11 cellular contexts compared by ENCODE assay signal in the genomic region with DNA sequence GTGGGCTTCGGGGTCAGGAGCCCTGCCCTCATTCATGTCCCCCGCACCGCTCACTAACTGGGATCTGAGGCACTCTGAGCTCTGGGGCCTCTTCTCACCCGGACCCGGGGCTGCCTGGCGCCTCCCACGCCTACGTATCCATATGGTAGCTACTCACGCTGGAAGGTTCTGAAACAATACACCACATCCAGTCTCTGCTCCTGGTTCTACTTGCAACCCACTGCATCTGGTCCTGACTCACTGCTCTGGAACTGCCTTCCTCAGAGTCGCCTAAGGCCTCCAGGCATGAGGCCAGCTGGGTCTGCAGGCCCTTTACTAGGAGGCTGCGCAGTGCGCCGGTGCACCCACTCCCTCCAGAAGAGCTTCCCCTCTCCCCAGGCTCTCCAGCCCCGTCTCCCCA. TPM values are rescaled to one million over a fixed set of nuclear protein-coding genes. Genes with fewer than 3 reads are reported as not detected.
DNase-seq lines count a peak whose midpoint lies in the region; ATAC-seq and TF ChIP-seq lines count a peak whose summit lies in the region.
"Had no signal": no experiment of that assay in that cellular context is flagged by ENCODE, and none has a peak within 500 bp of the region (broad histone marks: within the 10 kb centered on the region; RNA-seq: fewer than 3 reads in every experiment).

No MANE protein-coding gene starts in this region.

- intact Hi-C loops in CD4-positive, alpha-beta memory T cell (cut with micrococcal nuclease), result no loop called here
- intact Hi-C loops in Panc1 (cut with micrococcal nuclease; ENCODE audit: unreplicated experiment), result no loop called here
- intact Hi-C loops in esophagus muscularis mucosa (cut with DNase I), result no loop called here

- TF ChIP-seq CTCF in Panc1 (IDR thresholded peaks at IDR 0.05) (no peak), choroid plexus epithelial cell (conservative IDR thresholded peaks at IDR 0.05; ENCODE audit: low read depth, low read length) (no peak), neural crest cell (conservative IDR thresholded peaks at IDR 0.05) (no peak), esophagus muscularis mucosa (IDR thresholded peaks at IDR 0.05) (no peak)

- peaks cover 72 to 82% of the 10 kb centered on the region in 2 donors for H3K36me3 Mint-ChIP-seq in CD4-positive, alpha-beta memory T cell
- peaks cover 14% of the 10 kb centered on the region for H3K36me3 Mint-ChIP-seq in neural crest cell (ENCODE audit: low read depth)

- in situ Hi-C loops in Panc1 (cut with HindIII; ENCODE audit: low pct_unique_long_range_greater_than_20kb, low sequenced_read_pairs), result no loop called here

- ATAC-seq in Panc1 (peak; percentile 27; the same call in 1 of the 2 replicates), HG03457 (IDR thresholded peaks at IDR 0.05; ENCODE audit: unreplicated experiment) (no peak), GM21786 (IDR thresholded peaks at IDR 0.05; ENCODE audit: unreplicated experiment) (no peak)

- no peak for TF ChIP-seq EP300 in esophagus muscularis mucosa (IDR thresholded peaks at IDR 0.05)

- CTCF ChIA-PET in CD4-positive, alpha-beta memory T cell (lab: Charles Lee; ENCODE audit: partially characterized antibody), result no interaction called here
- CTCF ChIA-PET in Panc1 (lab: Charles Lee), result no interaction called here

- POLR2A ChIA-PET in CD4-positive, alpha-beta memory T cell (lab: Charles Lee; ENCODE audit: partially characterized antibody), result interaction anchor here (0.5 to 2.5 kb wide), 5 partner anchors 11 to 74 kb away, joined by 3 to 9 read pairs (median 6); no protein-coding TSS in a partner anchor
- POLR2A ChIA-PET in Panc1 (lab: Charles Lee), result no interaction called here

- no peak overlapping the region for H3K27ac ChIP-seq in CD4-positive, alpha-beta memory T cell (ENCODE audit: low read depth, low read length)
- H3K27ac ChIP-seq in Panc1 (ENCODE audit: low read length), result no peak overlapping the region
- H3K27ac ChIP-seq in esophagus muscularis mucosa (replicated peaks in 1 of 4), result no peak overlapping the region
- H3K27ac ChIP-seq: SK-N-MC had no signal

- DNase-seq in CD4-positive, alpha-beta memory T cell, result peak in 1 of 5 donors; percentile 5
- DNase-seq in Panc1 (ENCODE audit: low read depth, low spot score) (no peak), choroid plexus epithelial cell (ENCODE audit: low read depth) (peak; percentile 96), neural crest cell (ENCODE audit: low read depth, low spot score) (no peak), NCI-H526 treated with DMSO at 0.1 percent for 48 hours (lab: John Stamatoyannopoulos, UW) (no peak), esophagus muscularis mucosa (ENCODE audit: extremely low spot score) (no peak)
- DNase-seq: NCI-H2029; stimulated activated CD4-positive, alpha-beta T cell treated with anti-CD3 and anti-CD28 coated beads, Interleukin-4, amount 100 ng/mL, for 1 hour had no signal

- TF ChIP-seq POLR2A in esophagus muscularis mucosa (IDR thresholded peaks at IDR 0.05; ENCODE audit: low read depth), result no peak

- no peak overlapping the region for H3K4me3 ChIP-seq in CD4-positive, alpha-beta memory T cell (ENCODE audit: low read length in 2 of 2)
- H3K4me3 ChIP-seq in Panc1 (ENCODE audit: low read depth in 2 of 2, low read length in 2 of 2), result no peak overlapping the region
- no peak overlapping the region for H3K4me3 ChIP-seq in choroid plexus epithelial cell (ENCODE audit: low read depth, low read length)
- H3K4me3 ChIP-seq in esophagus muscularis mucosa, result no peak overlapping the region
- H3K4me3 ChIP-seq: SK-N-MC had no signal

- peaks cover 73% of the 10 kb centered on the region for H3K36me3 ChIP-seq in CD4-positive, alpha-beta memory T cell (ENCODE audit: insufficient read depth, low read length)
- peaks cover 23% of the 10 kb centered on the region for H3K36me3 ChIP-seq in Panc1 (ENCODE audit: control insufficient read depth, insufficient read depth, low read length)
- peaks cover 78 to 100% (median 98%) of the 10 kb centered on the region in 4 donors for H3K36me3 ChIP-seq in esophagus muscularis mucosa

- H3K9me3 Mint-ChIP-seq in CD4-positive, alpha-beta memory T cell, result no peaks in the 10 kb centered on the region
- no peaks in the 10 kb centered on the region for H3K9me3 Mint-ChIP-seq in neural crest cell

- no peaks in the 10 kb centered on the region for H3K27me3 ChIP-seq in CD4-positive, alpha-beta memory T cell (ENCODE audit: insufficient read depth, low read length)
- H3K27me3 ChIP-seq in Panc1 (ENCODE audit: control insufficient read depth, insufficient read depth, low read length) (no peaks in the 10 kb centered on the region), esophagus muscularis mucosa (no peaks in the 10 kb centered on the region)

- H3K4me3 Mint-ChIP-seq in CD4-positive, alpha-beta memory T cell, result peak overlapping the region in 4 of 8 donors; percentile 15 to 36 (median 28)
- H3K4me3 Mint-ChIP-seq in neural crest cell, result no peak overlapping the region

- H3K27me3 Mint-ChIP-seq in CD4-positive, alpha-beta memory T cell, result no peaks in the 10 kb centered on the region
- no peaks in the 10 kb centered on the region for H3K27me3 Mint-ChIP-seq in neural crest cell (ENCODE audit: low read depth)

- no peaks in the 10 kb centered on the region for H3K9me3 ChIP-seq in CD4-positive, alpha-beta memory T cell (ENCODE audit: control insufficient read depth in 1 of 2, low read length in 2 of 2)
- H3K9me3 ChIP-seq in Panc1 (ENCODE audit: control insufficient read depth, insufficient read depth, low read depth, low read length) (no peaks in the 10 kb centered on the region), esophagus muscularis mucosa (no peaks in the 10 kb centered on the region)

- peaks cover 35% of the 10 kb centered on the region for H3K4me1 ChIP-seq in CD4-positive, alpha-beta memory T cell (ENCODE audit: insufficient read depth, low read length)
- no peaks in the 10 kb centered on the region for H3K4me1 ChIP-seq in Panc1 (ENCODE audit: control insufficient read depth, insufficient read depth, low read length)
- H3K4me1 ChIP-seq in esophagus muscularis mucosa, result peaks cover 0 to 15% (median 6%) of the 10 kb centered on the region in 4 donors

- BruUV-seq in Panc1 (replicated peaks; lab: Mats Ljungman, UMichigan), result no TSS peak

- peaks cover 32 to 72% (median 53%) of the 10 kb centered on the region in 4 donors for H3K4me1 Mint-ChIP-seq in CD4-positive, alpha-beta memory T cell
- H3K4me1 Mint-ChIP-seq in neural crest cell, result peaks cover 15% of the 10 kb centered on the region

- peak overlapping the region; percentile 69 to 93 (median 86) for H3K27ac Mint-ChIP-seq in CD4-positive, alpha-beta memory T cell
- H3K27ac Mint-ChIP-seq in neural crest cell (ENCODE audit: unreplicated experiment), result peak overlapping the region; percentile 76

- 96% methylated on average over 14 of the region's 14 CpGs for WGBS in esophagus muscularis mucosa

RNA-seq across cellular contexts. Expression of a gene that starts 18.1 kb away (rescaled TPM):
- 100 to 1,000 TPM; 181 to 183 TPM for total RNA-seq in CD4-positive, alpha-beta memory T cell
- 10 to 100 TPM; 35.4 to 55.1 TPM for polyA plus RNA-seq in CD4-positive, alpha-beta memory T cell
- total RNA-seq in Panc1 (2021; ENCODE audit: unreplicated experiment) (113 TPM), neural crest cell (59.0 and 63.2 TPM in 2 replicates), esophagus muscularis mucosa (10 to 100 TPM; 23.3 to 44.7 (median 32.2) TPM)
- 60.8 TPM for polyA plus RNA-seq in Panc1 (2012; ENCODE audit: insufficient read length)

RNA-seq across cellular contexts. Expression of a gene that starts 40.5 kb away (rescaled TPM):
- total RNA-seq in CD4-positive, alpha-beta memory T cell, result 100 to 1,000 TPM; 380 to 390 TPM
- polyA plus RNA-seq in CD4-positive, alpha-beta memory T cell, result 100 to 1,000 TPM; 271 to 370 TPM
- total RNA-seq in Panc1 (2021; ENCODE audit: unreplicated experiment) (46.7 TPM), neural crest cell (26.8 and 27.7 TPM in 2 replicates), esophagus muscularis mucosa (10 to 100 TPM; 25.7 to 39.4 (median 35.7) TPM)
- 35.3 TPM for polyA plus RNA-seq in Panc1 (2012; ENCODE audit: insufficient read length)
